Comparison of ENCODE assay signal across 14 cellular contexts in genomic region chr1:229238674-229239415, GRCh38. TPM values are rescaled to one million over a fixed set of nuclear protein-coding genes. Genes with fewer than 3 reads are reported as not detected.
A peak's percentile ranks its signal among the peaks of the same experiment; 100 is the strongest.
DNase-seq lines count a peak whose midpoint lies in the region; ATAC-seq and TF ChIP-seq lines count a peak whose summit lies in the region.
"Had no signal": no experiment of that assay in that cellular context is flagged by ENCODE, and none has a peak within 500 bp of the region (broad histone marks: within the 10 kb centered on the region; RNA-seq: fewer than 3 reads in every experiment).

No MANE protein-coding gene starts in this region.

- CTCF ChIA-PET in SK-N-SH (lab: Yijun Ruan, JAX) = interaction anchor here (0.7 to 1.5 kb wide), 4 partner anchors 17 to 583 kb away, joined by 3 to 4 read pairs (median 4); no protein-coding TSS in a partner anchor

- no peaks in the 10 kb centered on the region for H3K9me2 ChIP-seq in SK-N-SH

- no peaks in the 10 kb centered on the region for H3K79me2 ChIP-seq in SK-N-SH (ENCODE audit: insufficient read depth)

- peak overlapping the region; percentile 24 for H3K27ac Mint-ChIP-seq in endothelial cell (ENCODE audit: unreplicated experiment)
- H3K27ac Mint-ChIP-seq: activated CD4-positive, alpha-beta T cell treated with anti-CD3 and anti-CD28 coated beads, Interleukin-2, amount 10 ng/mL, durations not matched to agents 24 days and 14 days; T-cell had no signal

- TF ChIP-seq EP300 in SK-N-SH (IDR thresholded peaks at IDR 0.05; ENCODE audit: borderline replicate concordance in 1 of 2, low read depth in 1 of 2, low read length in 1 of 2) = no peak

- H3K4me1 ChIP-seq in SK-N-SH (ENCODE audit: control insufficient read depth in 1 of 2, insufficient read depth in 2 of 2, low read depth in 1 of 2, low read length in 1 of 2) = no peaks in the 10 kb centered on the region; a peak in 1 of 4 replicates
- H3K4me1 ChIP-seq in right lobe of liver = no peaks in the 10 kb centered on the region
- peaks cover 5% of the 10 kb centered on the region for H3K4me1 ChIP-seq in testis

- no peak overlapping the region for H3K9ac ChIP-seq in SK-N-SH

- peaks cover 18% of the 10 kb centered on the region for H3K4me1 Mint-ChIP-seq in endothelial cell (ENCODE audit: unreplicated experiment)
- H3K4me1 Mint-ChIP-seq: activated CD4-positive, alpha-beta T cell treated with anti-CD3 and anti-CD28 coated beads, Interleukin-2, amount 10 ng/mL, durations not matched to agents 24 days and 14 days; naive B cell; T-cell had no signal

- no peak for DNase-seq in SK-N-SH
- no peak for DNase-seq in endothelial cell (ENCODE audit: low spot score)
- DNase-seq in right lobe of liver = no peak
- peak; percentile 54 for DNase-seq in testis
- DNase-seq in HuH-7 (ENCODE audit: low spot score) = no peak
- DNase-seq: activated CD4-positive, alpha-beta T cell treated with anti-CD3 and anti-CD28 coated beads, Interleukin-2, amount 10 ng/mL, durations not matched to agents 24 days and 14 days; brain microvascular endothelial cell; naive B cell; T-cell had no signal

- H3K4me3 ChIP-seq in SK-N-SH (ENCODE audit: low read depth in 2 of 2, low read length in 1 of 2) (no peak overlapping the region), right lobe of liver (no peak overlapping the region), testis (no peak overlapping the region)
- H3K4me3 ChIP-seq: tibial nerve had no signal

- H3K27me3 Mint-ChIP-seq in endothelial cell (ENCODE audit: unreplicated experiment) = peaks cover 1% of the 10 kb centered on the region

- H3K27me3 ChIP-seq in SK-N-SH (ENCODE audit: insufficient read depth) = no peaks in the 10 kb centered on the region
- no peaks in the 10 kb centered on the region for H3K27me3 ChIP-seq in right lobe of liver
- no peaks in the 10 kb centered on the region for H3K27me3 ChIP-seq in testis
- H3K27me3 ChIP-seq: tibial nerve had no signal

- H4K20me1 ChIP-seq in SK-N-SH (ENCODE audit: insufficient read depth) = no peaks in the 10 kb centered on the region

- H3K4me2 ChIP-seq in SK-N-SH = no peak overlapping the region

- peak overlapping the region in 1 of 2 experiments; percentile 12; a peak in 1 of 4 replicates for H3K27ac ChIP-seq in SK-N-SH (ENCODE audit: low read depth in 2 of 2, low read length in 1 of 2)
- no peak overlapping the region for H3K27ac ChIP-seq in right lobe of liver
- H3K27ac ChIP-seq in testis = no peak overlapping the region
- H3K27ac ChIP-seq: 22Rv1, brain microvascular endothelial cell, tibial nerve had no signal

- no peak for TF ChIP-seq CTCF in SK-N-SH (IDR thresholded peaks at IDR 0.05)
- no peak for TF ChIP-seq CTCF in endothelial cell (IDR thresholded peaks at IDR 0.05; ENCODE audit: unreplicated experiment)
- TF ChIP-seq CTCF in right lobe of liver (IDR thresholded peaks at IDR 0.05) = no peak
- TF ChIP-seq CTCF in testis (IDR thresholded peaks at IDR 0.05) = no peak

- WGBS in SK-N-SH (ENCODE audit: low lambda C conversion rate) = 60% methylated on average over 5 of the region's 6 CpGs
- WGBS in right lobe of liver (ENCODE audit: insufficient coverage, low coverage, low lambda C conversion rate, missing lambda C conversion rate) = 64% methylated on average over 3 of the region's 6 CpGs
- 51 to 52% methylated on average over 4 to 6 of the region's 6 CpGs for WGBS in testis, 2 donors

- intact Hi-C loops in right lobe of liver (cut with DNase I) (no loop called here), testis (cut with DNase I; ENCODE audit: low total_unique reads) (no loop called here)

- no peak overlapping the region for H2AFZ ChIP-seq in SK-N-SH (ENCODE audit: low read depth)

- ATAC-seq in SK-N-SH treated with all-trans-retinoic acid at 6 μM for 48 hours (peak; percentile 61; the same call in 2 of the 3 replicates), right lobe of liver (peak; percentile 26 to 50 (median 40)), GM19463 (IDR thresholded peaks at IDR 0.05; ENCODE audit: unreplicated experiment) (no peak), HG02981 (IDR thresholded peaks at IDR 0.05; ENCODE audit: unreplicated experiment) (no peak)
- ATAC-seq: T-cell had no signal

- no peak for TF ChIP-seq RAD21 in SK-N-SH (IDR thresholded peaks at IDR 0.05; ENCODE audit: low read length)

- TF ChIP-seq POLR2A in right lobe of liver (IDR thresholded peaks at IDR 0.05) (no peak), testis (IDR thresholded peaks at IDR 0.05) (no peak)

- POLR2A ChIA-PET in SK-N-SH (lab: Yijun Ruan, JAX) = no interaction called here

- H3K36me3 ChIP-seq in SK-N-SH (replicated peaks in 1 of 2; ENCODE audit: control insufficient read depth in 1 of 2, insufficient read depth in 2 of 2, low read length in 1 of 2) (no peaks in the 10 kb centered on the region), right lobe of liver (no peaks in the 10 kb centered on the region), testis (ENCODE audit: low read depth, missing control alignments) (no peaks in the 10 kb centered on the region)
- H3K36me3 ChIP-seq: brain microvascular endothelial cell, tibial nerve had no signal

- no peaks in the 10 kb centered on the region for H3K36me3 Mint-ChIP-seq in endothelial cell (ENCODE audit: low read depth, unreplicated experiment)

- H3K9me3 Mint-ChIP-seq in endothelial cell (ENCODE audit: unreplicated experiment) = no peaks in the 10 kb centered on the region

- no peaks in the 10 kb centered on the region for H3K9me3 ChIP-seq in SK-N-SH
- H3K9me3 ChIP-seq in right lobe of liver = no peaks in the 10 kb centered on the region
- no peaks in the 10 kb centered on the region for H3K9me3 ChIP-seq in testis

- H3F3A ChIP-seq in SK-N-SH (replicated peaks; ENCODE audit: insufficient read depth) = no peaks in the 10 kb centered on the region

- H3K4me3 Mint-ChIP-seq in endothelial cell (ENCODE audit: unreplicated experiment) = no peak overlapping the region
- H3K4me3 Mint-ChIP-seq: activated CD4-positive, alpha-beta T cell treated with anti-CD3 and anti-CD28 coated beads, Interleukin-2, amount 10 ng/mL, durations not matched to agents 24 days and 14 days; naive B cell; T-cell had no signal

TF ChIP-seq in SK-N-SH treated with all-trans-retinoic acid at 6 μM for 48 hours, 23 proteins besides CTCF, POLR2A, EP300 and RAD21 (continues in another document):
- TF ChIP-seq CSDC2 (CRISPR knock-in tag; IDR thresholded peaks at IDR 0.05) = no peak
- TF ChIP-seq ZC3H10 (CRISPR knock-in tag; IDR thresholded peaks at IDR 0.05) = no peak
- TF ChIP-seq ZFP30 (CRISPR knock-in tag; IDR thresholded peaks at IDR 0.05) = no peak
- TF ChIP-seq ESRRG (CRISPR knock-in tag; IDR thresholded peaks at IDR 0.05) = no peak
- TF ChIP-seq OSR1 (CRISPR knock-in tag; IDR thresholded peaks at IDR 0.05) = no peak
- no peak for TF ChIP-seq ZNF565 (CRISPR knock-in tag; conservative IDR thresholded peaks at IDR 0.05; ENCODE audit: low read depth)
- no peak for TF ChIP-seq POU6F1 (CRISPR knock-in tag; IDR thresholded peaks at IDR 0.05; ENCODE audit: borderline replicate concordance, low read depth)
- TF ChIP-seq ISL1 (CRISPR knock-in tag; IDR thresholded peaks at IDR 0.05) = no peak
- no peak for TF ChIP-seq TCF4 (CRISPR knock-in tag; IDR thresholded peaks at IDR 0.05; ENCODE audit: borderline replicate concordance)
- TF ChIP-seq ZFP3 (CRISPR knock-in tag; IDR thresholded peaks at IDR 0.05) = no peak

TF ChIP-seq in SK-N-SH, 30 proteins besides CTCF, POLR2A, EP300 and RAD21 (continues in another document):
- no peak for TF ChIP-seq REST (IDR thresholded peaks at IDR 0.05; ENCODE audit: low read depth, low read length)
- no peak for TF ChIP-seq IRF3 (IDR thresholded peaks at IDR 0.05; ENCODE audit: low read depth, low read length)
- TF ChIP-seq SMC3 (IDR thresholded peaks at IDR 0.05; ENCODE audit: low read depth, low read length) = no peak
- TF ChIP-seq NFIC (IDR thresholded peaks at IDR 0.05; ENCODE audit: borderline replicate concordance) = no peak
- no peak for TF ChIP-seq MAX (IDR thresholded peaks at IDR 0.05; ENCODE audit: low read depth)

RNA-seq across cellular contexts. Expression of gene RAB4A, which starts 32.1 kb away (rescaled TPM):
- 25.5 and 28.1 TPM in 2 replicates for polyA plus RNA-seq in SK-N-SH (2012; rRNA removed)
- 40.5 and 50.1 TPM in 2 replicates for polyA plus RNA-seq in SK-N-SH (2012; cell fraction: cytosol; rRNA removed)
- polyA plus RNA-seq in SK-N-SH (2012; cell fraction: nucleus; rRNA removed) = 12.4 and 13.2 TPM in 2 replicates
- total RNA-seq in endothelial cell (ENCODE audit: unreplicated experiment) = 80.4 TPM
- 10 to 100 TPM; 23.3 to 66.4 (median 50.0) TPM for total RNA-seq in right lobe of liver
- 10 to 100 TPM; 27.2 to 30.2 TPM for total RNA-seq in testis
- 55.1 TPM for polyA plus RNA-seq in testis (ENCODE audit: insufficient read depth, low read depth, low replicate concordance)

Comparison
In these comparisons a context has a peak if more than half of its experiments do, and no peak if none do; other contexts are left out.
1. ATAC-seq: peak in SK-N-SH treated with all-trans-retinoic acid at 6 μM for 48 hours (single experiment) and right lobe of liver (4 of 4); none in GM19463 (single experiment) and HG02981 (single experiment).